In genomic region chr5:92309336-92309991, GRCh38 we compare ENCODE assay signal across 8 cellular contexts.
DNase-seq lines count a peak whose midpoint lies in the region; ATAC-seq lines count a peak whose summit lies in the region.

No MANE protein-coding gene starts in this region.

- peak overlapping the region; percentile 33 for H3K4me3 ChIP-seq in SK-N-MC

- no peak overlapping the region for H3K9ac ChIP-seq in SK-N-MC (ENCODE audit: insufficient read length)

- peak overlapping the region; percentile 67 for H3K27ac ChIP-seq in SK-N-MC

- peak; percentile 69 for ATAC-seq in HG03342 (IDR thresholded peaks at IDR 0.05; ENCODE audit: unreplicated experiment)
- no peak for ATAC-seq in GM21367 (IDR thresholded peaks at IDR 0.05; ENCODE audit: unreplicated experiment)
- no peak for ATAC-seq in HG03442 (IDR thresholded peaks at IDR 0.05; ENCODE audit: unreplicated experiment)
- no peak for ATAC-seq in stimulated activated naive B cell treated with anti-CD40 and anti-IgM and Interleukin-4, amounts not matched to agents 10 μg/mL and 1 μg/mL and 100 μg/mL, for 72 hours (replicated peaks)

- DNase-seq in DMS53 treated with DMSO at 0.1 percent for 48 hours (lab: John Stamatoyannopoulos, UW; ENCODE audit: unreplicated experiment): peak; percentile 34
- DNase-seq in SK-N-MC (ENCODE audit: low read depth, low spot score): peak; percentile 56
- peak; percentile 36 for DNase-seq in iPS-NIHi11 (ENCODE audit: low spot score)
- no peak for DNase-seq in amygdala (lab: John Stamatoyannopoulos, UW)
- no peak for DNase-seq in stimulated activated naive B cell treated with anti-CD40 and anti-IgM and Interleukin-4, amounts not matched to agents 10 μg/mL and 1 μg/mL and 100 μg/mL, for 72 hours

- no peaks in the 10 kb centered on the region for H3K9me3 ChIP-seq in SK-N-MC (ENCODE audit: low read depth, low read length)

- no peak overlapping the region for H3K4me3 Mint-ChIP-seq in stimulated activated naive B cell treated with anti-CD40 and anti-IgM and Interleukin-4, amounts not matched to agents 10 μg/mL and 1 μg/mL and 100 μg/mL, for 72 hours

- H3K4me1 Mint-ChIP-seq in stimulated activated naive B cell treated with anti-CD40 and anti-IgM and Interleukin-4, amounts not matched to agents 10 μg/mL and 1 μg/mL and 100 μg/mL, for 72 hours: no peaks in the 10 kb centered on the region

- H3K9me3 Mint-ChIP-seq in stimulated activated naive B cell treated with anti-CD40 and anti-IgM and Interleukin-4, amounts not matched to agents 10 μg/mL and 1 μg/mL and 100 μg/mL, for 72 hours: no peaks in the 10 kb centered on the region

- no peaks in the 10 kb centered on the region for H3K36me3 Mint-ChIP-seq in stimulated activated naive B cell treated with anti-CD40 and anti-IgM and Interleukin-4, amounts not matched to agents 10 μg/mL and 1 μg/mL and 100 μg/mL, for 72 hours

- H3K36me3 ChIP-seq in SK-N-MC (ENCODE audit: insufficient read depth, low read length): no peaks in the 10 kb centered on the region

- H3K27me3 Mint-ChIP-seq in stimulated activated naive B cell treated with anti-CD40 and anti-IgM and Interleukin-4, amounts not matched to agents 10 μg/mL and 1 μg/mL and 100 μg/mL, for 72 hours: no peaks in the 10 kb centered on the region

- H3K27ac Mint-ChIP-seq in stimulated activated naive B cell treated with anti-CD40 and anti-IgM and Interleukin-4, amounts not matched to agents 10 μg/mL and 1 μg/mL and 100 μg/mL, for 72 hours: no peak overlapping the region

Comparison
In these comparisons a context has a peak if more than half of its experiments do, and no peak if none do; other contexts are left out.
1. DNase-seq: peak in DMS53 treated with DMSO at 0.1 percent for 48 hours (single experiment), SK-N-MC (single experiment) and iPS-NIHi11 (single experiment); none in amygdala (0 of 56) and stimulated activated naive B cell treated with anti-CD40 and anti-IgM and Interleukin-4, amounts not matched to agents 10 μg/mL and 1 μg/mL and 100 μg/mL, for 72 hours (single experiment).